25 cellular contexts compared by ENCODE assay signal in the genomic region with DNA sequence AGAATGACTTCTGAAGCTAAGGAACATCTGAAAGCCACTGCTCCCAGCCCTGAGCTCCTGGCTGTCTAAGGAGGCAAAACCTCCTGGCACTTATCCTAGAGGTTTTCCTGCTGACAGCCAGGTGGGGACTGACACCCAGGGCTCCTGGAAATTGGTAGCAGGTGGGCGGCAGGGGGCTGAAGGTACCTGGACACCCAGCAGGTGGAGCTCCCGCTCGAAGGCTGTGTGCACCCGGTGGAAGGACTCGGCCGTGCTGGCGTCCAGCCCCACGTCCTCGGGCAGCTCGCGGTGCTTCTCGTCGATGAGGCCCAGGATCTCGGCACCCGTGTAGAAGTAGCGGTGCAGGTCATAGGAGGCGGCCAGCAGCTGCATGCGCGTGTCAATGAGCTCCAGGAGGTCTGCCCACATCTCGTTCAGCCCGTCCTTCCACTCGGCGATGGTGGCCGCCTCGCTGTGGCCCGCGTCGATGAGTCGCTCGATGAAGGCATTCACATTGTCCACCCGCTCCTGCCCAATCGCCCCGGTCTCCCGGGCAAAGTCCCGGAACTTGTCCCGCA.
DNase-seq lines count a peak whose midpoint lies in the region; ATAC-seq, FAIRE-seq and TF ChIP-seq lines count a peak whose summit lies in the region.
"Had no signal": no experiment of that assay in that cellular context is flagged by ENCODE, and none has a peak within 500 bp of the region (broad histone marks: within the 10 kb centered on the region; RNA-seq: fewer than 3 reads in every experiment).

No MANE protein-coding gene starts in this region.

- H3K4me3 ChIP-seq in A549 (no peak overlapping the region), GM12875 (ENCODE audit: low read depth, low read length) (no peak overlapping the region), PC-9 (no peak overlapping the region)
- H3K4me3 ChIP-seq: testis had no signal

- no peak for FAIRE-seq in A549 (lab: Jason Lieb, UNC)
- FAIRE-seq: endometrium, GM18507 had no signal

- H3K27ac ChIP-seq in A549 (no peak overlapping the region), PC-9 (no peak overlapping the region)
- H3K27ac ChIP-seq: testis had no signal

- TF ChIP-seq POLR2A in A549 (IDR thresholded peaks at IDR 0.05; ENCODE audit: low read length), result no peak

- H3K9me3 ChIP-seq in A549 (no peaks in the 10 kb centered on the region), PC-9 (ENCODE audit: insufficient read depth, low read depth) (no peaks in the 10 kb centered on the region; the same call in 1 of the 2 replicates)
- H3K9me3 ChIP-seq: testis had no signal

- TF ChIP-seq EP300 in A549 (IDR thresholded peaks at IDR 0.05), result no peak

- peak; percentile 18; the same call in 1 of the 3 replicates for TF ChIP-seq CTCF in A549 (IDR thresholded peaks at IDR 0.05)
- 0 out of 2 replicates have a peak, but pooled peaks have one; percentile 4 for TF ChIP-seq CTCF in GM12875 (IDR thresholded peaks at IDR 0.05; ENCODE audit: borderline replicate concordance, insufficient read depth, low read depth, low read length)
- TF ChIP-seq CTCF in PC-9 (conservative IDR thresholded peaks at IDR 0.05), result 0 out of 2 replicates have a peak, but pooled peaks have one; percentile 29

- H3K4me2 ChIP-seq in A549, result no peak overlapping the region
- no peak overlapping the region for H3K4me2 ChIP-seq in PC-9

- no peaks in the 10 kb centered on the region for H4K20me1 ChIP-seq in PC-9 (ENCODE audit: insufficient read depth)

- no peaks in the 10 kb centered on the region for H3K4me1 ChIP-seq in A549
- no peaks in the 10 kb centered on the region for H3K4me1 ChIP-seq in PC-9 (replicated peaks; ENCODE audit: insufficient read depth)
- H3K4me1 ChIP-seq: testis had no signal

- TF ChIP-seq RAD21 in A549 (conservative IDR thresholded peaks at IDR 0.05 in 1 of 2, IDR thresholded peaks at IDR 0.05 in 1 of 2), result peak in 1 of 2 experiments; percentile 21; a peak in 1 of 5 replicates

- intact Hi-C loops in PC-9 (cut with micrococcal nuclease; ENCODE audit: unreplicated experiment), result no loop called here

- no peak overlapping the region for H2AFZ ChIP-seq in PC-9

- BruUV-seq in PC-9 (replicated peaks; lab: Mats Ljungman, UMichigan), result no TSS peak

- H3K79me2 ChIP-seq in PC-9 (ENCODE audit: low read depth), result no peaks in the 10 kb centered on the region

- H3F3A ChIP-seq in PC-9 (ENCODE audit: insufficient read depth, low read depth), result no peaks in the 10 kb centered on the region

- CTCF ChIA-PET in A549 (lab: Yijun Ruan, JAX), result interaction anchor here (0.7 to 12.5 kb wide), 19 partner anchors 8 to 139 kb away, joined by 3 to 102 read pairs (median 5); no protein-coding TSS in a partner anchor
- CTCF ChIA-PET in PC-9 (lab: Charles Lee), result interaction anchor here (0.6 to 0.7 kb wide), 2 partner anchors 119 to 128 kb away, joined by 3 to 4 read pairs; no protein-coding TSS in a partner anchor

- H3K27me3 ChIP-seq in PC-9 (ENCODE audit: insufficient read depth, low read depth), result no peaks in the 10 kb centered on the region
- H3K27me3 ChIP-seq: testis had no signal

- 88% methylated on average over 31 of the region's 36 CpGs for WGBS in A549 (ENCODE audit: missing lambda C conversion rate)

- POLR2A ChIA-PET in A549 (lab: Yijun Ruan, JAX), result no interaction called here
- POLR2A ChIA-PET in PC-9 (lab: Charles Lee; ENCODE audit: unreplicated experiment), result no interaction called here

- no peaks in the 10 kb centered on the region for H3K9me2 ChIP-seq in PC-9 (ENCODE audit: insufficient read depth)

- H3K36me3 ChIP-seq in PC-9 (ENCODE audit: low read depth), result no peaks in the 10 kb centered on the region

- ATAC-seq in A549, result peak in 1 of 2 experiments; percentile 54; a peak in 2 of 6 replicates
- no peak for ATAC-seq in HG02973 (IDR thresholded peaks at IDR 0.05; ENCODE audit: unreplicated experiment)
- no peak for ATAC-seq in GM21526 (IDR thresholded peaks at IDR 0.05; ENCODE audit: low FRiP score, unreplicated experiment)
- ATAC-seq: activated T-helper 17 cell treated with anti-CD3 and anti-CD28 coated beads, Interleukin-2, amount 50 U/mL, for 72 hours; natural killer cell treated with Interleukin-12 subunit alpha and Interleukin-12 subunit beta and Interleukin-15 and Interleukin-18, amount 100 ng/mL, for 72 hours; stimulated activated memory B cell treated with anti-CD40 and anti-IgM and Interleukin-4, amounts not matched to agents 10 μg/mL and 1 μg/mL and 100 μg/mL, for 72 hours; T-cell had no signal

- DNase-seq in A549 (ENCODE audit: low read depth in 1 of 2, low spot score in 1 of 2) (no peak), PC-9 (no peak), iPS-NIHi7 (ENCODE audit: extremely low spot score) (peak; percentile 60), T-helper 2 cell (no peak)
- DNase-seq: activated CD4-positive, alpha-beta T cell treated with anti-CD3 and anti-CD28 coated beads for 48 hours; activated CD8-positive, alpha-beta memory T cell treated with anti-CD3 and anti-CD28 coated beads, Interleukin-2, amount 10 ng/mL, durations not matched to agents 7 days and 5 days; activated naive CD8-positive, alpha-beta T cell treated with anti-CD3 and anti-CD28 coated beads, Interleukin-2, amount 10 ng/mL, durations not matched to agents 7 days and 5 days; CD4-positive, alpha-beta T cell; cortex of kidney; DMS79; glutamatergic neuron; NCI-H1092 treated with DMSO at 0.1 percent for 48 hours; NCI-H524; SHP77 treated with DMSO at 0.1 percent for 48 hours; stimulated activated CD4-positive, alpha-beta T cell treated with anti-CD3 and anti-CD28 coated beads, Interleukin-1b, Interleukin-23, amount 100 ng/mL, for 48 hours; T-cell; testis had no signal

TF ChIP-seq in A549, 52 proteins besides CTCF, POLR2A, EP300 and RAD21:
- no peak for TF ChIP-seq RARB (CRISPR knock-in tag; IDR thresholded peaks at IDR 0.05)
- TF ChIP-seq CBX8 (IDR thresholded peaks at IDR 0.05), result no peak
- no peak for TF ChIP-seq MYC (IDR thresholded peaks at IDR 0.05; ENCODE audit: borderline replicate concordance, low read length)
- no peak; the same call in 2 of the 3 replicates for TF ChIP-seq SMC3 (IDR thresholded peaks at IDR 0.05)
- no peak for TF ChIP-seq JUN (IDR thresholded peaks at IDR 0.05)
- TF ChIP-seq CHD4 (IDR thresholded peaks at IDR 0.05; ENCODE audit: borderline replicate concordance), result no peak
- no peak for TF ChIP-seq TFCP2L1 (CRISPR knock-in tag; IDR thresholded peaks at IDR 0.05)
- TF ChIP-seq MAFK (IDR thresholded peaks at IDR 0.05; ENCODE audit: partially characterized antibody), result no peak
- TF ChIP-seq ZC3H11A (IDR thresholded peaks at IDR 0.05), result no peak
- TF ChIP-seq, protein P1, sequence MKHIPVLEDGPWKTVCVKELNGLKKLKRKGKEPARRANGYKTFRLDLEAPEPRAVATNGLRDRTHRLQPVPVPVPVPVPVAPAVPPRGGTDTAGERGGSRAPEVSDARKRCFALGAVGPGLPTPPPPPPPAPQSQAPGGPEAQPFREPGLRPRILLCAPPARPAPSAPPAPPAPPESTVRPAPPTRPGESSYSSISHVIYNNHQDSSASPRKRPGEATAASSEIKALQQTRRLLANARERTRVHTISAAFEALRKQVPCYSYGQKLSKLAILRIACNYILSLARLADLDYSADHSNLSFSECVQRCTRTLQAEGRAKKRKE (CRISPR knock-in tag; IDR thresholded peaks at IDR 0.05; ENCODE audit: low read depth), result no peak
- no peak for TF ChIP-seq ZNF302 (CRISPR knock-in tag; IDR thresholded peaks at IDR 0.05)
- TF ChIP-seq FOSL2 (IDR thresholded peaks at IDR 0.05), result no peak
- TF ChIP-seq FOSL2 (CRISPR knock-in tag; IDR thresholded peaks at IDR 0.05), result no peak
- TF ChIP-seq EHF (CRISPR knock-in tag; IDR thresholded peaks at IDR 0.05), result no peak
- TF ChIP-seq JUNB (IDR thresholded peaks at IDR 0.05), result no peak
- TF ChIP-seq FOXS1 (CRISPR knock-in tag; IDR thresholded peaks at IDR 0.05), result no peak
- no peak for TF ChIP-seq POLR2AphosphoS2 (conservative IDR thresholded peaks at IDR 0.05; ENCODE audit: low read length)
- TF ChIP-seq ZSCAN20 (CRISPR knock-in tag; IDR thresholded peaks at IDR 0.05), result no peak
- TF ChIP-seq KDM5A (IDR thresholded peaks at IDR 0.05), result no peak
